ENCODE assay signal across 8 cellular contexts in the genomic region with DNA sequence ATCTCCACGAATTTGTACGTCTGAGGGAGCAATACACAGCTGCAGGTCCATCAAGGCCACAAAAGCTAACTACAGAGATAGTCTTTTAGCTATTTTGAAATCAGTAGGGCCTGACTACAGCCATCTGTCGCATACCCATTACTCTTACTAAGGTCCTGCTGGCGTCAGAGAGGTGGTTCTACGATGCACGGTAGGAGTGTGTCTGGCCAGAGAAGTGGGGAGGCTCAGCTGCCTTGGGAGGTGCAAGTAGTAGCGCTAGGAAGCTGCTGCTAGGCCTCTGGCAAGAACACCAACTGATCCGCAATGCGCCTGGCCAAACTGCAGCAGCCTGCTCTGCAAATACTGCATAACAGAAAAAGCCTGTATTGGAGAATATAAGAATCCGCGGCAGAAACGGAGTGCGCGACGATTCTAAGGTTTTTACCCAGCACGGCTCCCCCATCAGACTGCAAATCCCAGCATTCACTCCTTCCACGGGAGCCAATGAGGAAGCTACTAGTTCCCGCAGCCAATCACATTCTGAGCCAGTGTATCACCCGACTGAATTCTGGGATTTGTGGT. TPM values are rescaled to one million over a fixed set of nuclear protein-coding genes. Genes with fewer than 3 reads are reported as not detected.
DNase-seq lines count a peak whose midpoint lies in the region; ATAC-seq and TF ChIP-seq lines count a peak whose summit lies in the region.

No MANE protein-coding gene starts in this region.

- peak overlapping the region; percentile 99 for H3K27ac ChIP-seq in colonic mucosa

- H3K27me3 Mint-ChIP-seq in activated CD4-positive, alpha-beta T cell treated with anti-CD3 and anti-CD28 coated beads for 36 hours, result no peaks in the 10 kb centered on the region

- H3K9me3 ChIP-seq in colonic mucosa, result no peaks in the 10 kb centered on the region

- POLR2A ChIA-PET in activated CD4-positive, alpha-beta T cell treated with anti-CD3 and anti-CD28 coated beads for 36 hours (lab: Charles Lee), result interaction anchor here (0.6 to 1.8 kb wide), 6 partner anchors 10 to 922 kb away, joined by 3 to 5 read pairs (median 4); partner anchors contain the start of gene DYRK2

- no peaks in the 10 kb centered on the region for H3K36me3 ChIP-seq in colonic mucosa

- peaks cover 15% of the 10 kb centered on the region for H3K36me3 Mint-ChIP-seq in activated CD4-positive, alpha-beta T cell treated with anti-CD3 and anti-CD28 coated beads for 36 hours (ENCODE audit: low read depth)

- DNase-seq in AG09309 (ENCODE audit: low read depth) (peak; percentile 99), NCI-H446 (lab: John Stamatoyannopoulos, UW) (peak; percentile 98 to 99), colonic mucosa (peak; percentile 93), left kidney (ENCODE audit: low read depth, low spot score) (peak; percentile 99)
- peak; percentile 90 for DNase-seq in activated CD4-positive, alpha-beta T cell treated with anti-CD3 and anti-CD28 coated beads for 36 hours
- peak; percentile 73 to 85 for DNase-seq in stimulated activated CD4-positive, alpha-beta T cell treated with anti-CD3 and anti-CD28 coated beads, Interleukin-2, amount 100 ng/mL, for 24 hours

- intact Hi-C loops in activated CD4-positive, alpha-beta T cell treated with anti-CD3 and anti-CD28 coated beads for 36 hours (cut with DNase I, micrococcal nuclease), result loop anchor here (2.0 to 10.0 kb wide), 5 partner anchors 200 to 1344 kb away; partner anchors contain the start of genes HELB (in 1 of the 2) and RAP1B (in 1 of the 2)
- intact Hi-C loops in colonic mucosa (cut with DNase I), result no loop called here

- H3K4me3 ChIP-seq in AG09309 (ENCODE audit: control insufficient read depth, low read depth, low read length) (peak overlapping the region; percentile 62), colonic mucosa (peak overlapping the region; percentile 85)

- peak overlapping the region; percentile 61 to 94 for H3K9ac ChIP-seq in colonic mucosa (ENCODE audit: low read depth in 2 of 2, low read length in 2 of 2)

- no peaks in the 10 kb centered on the region for H3K27me3 ChIP-seq in colonic mucosa

- peaks cover 2% of the 10 kb centered on the region for H3K9me3 Mint-ChIP-seq in activated CD4-positive, alpha-beta T cell treated with anti-CD3 and anti-CD28 coated beads for 36 hours (ENCODE audit: low read depth)

- H3K4me1 ChIP-seq in colonic mucosa, result peaks cover 3% of the 10 kb centered on the region

- TF ChIP-seq CTCF in AG09309 (IDR thresholded peaks at IDR 0.05; ENCODE audit: control insufficient read depth, insufficient read depth, low read depth, low read length, missing control alignments) (no peak), colonic mucosa (IDR thresholded peaks at IDR 0.05) (no peak)

- ATAC-seq in GM18868 (IDR thresholded peaks at IDR 0.05; ENCODE audit: unreplicated experiment), result peak; percentile 75
- peak; percentile 76 for ATAC-seq in HG03108 (IDR thresholded peaks at IDR 0.05; ENCODE audit: unreplicated experiment)
- peak; percentile 84 for ATAC-seq in activated CD4-positive, alpha-beta T cell treated with anti-CD3 and anti-CD28 coated beads for 36 hours

- peaks cover 26% of the 10 kb centered on the region for H3K4me1 Mint-ChIP-seq in activated CD4-positive, alpha-beta T cell treated with anti-CD3 and anti-CD28 coated beads for 36 hours

- CTCF ChIA-PET in activated CD4-positive, alpha-beta T cell treated with anti-CD3 and anti-CD28 coated beads for 36 hours (lab: Charles Lee), result interaction anchor here (0.6 to 3.1 kb wide), 7 partner anchors 12 to 399 kb away, joined by 3 to 9 read pairs (median 3); partner anchors contain the start of gene DYRK2

- peak overlapping the region; percentile 100 for H3K27ac Mint-ChIP-seq in activated CD4-positive, alpha-beta T cell treated with anti-CD3 and anti-CD28 coated beads for 36 hours

- H3K4me3 Mint-ChIP-seq in activated CD4-positive, alpha-beta T cell treated with anti-CD3 and anti-CD28 coated beads for 36 hours, result peak overlapping the region; percentile 98

RNA-seq across cellular contexts. Expression of gene CAND1, which starts 0.7 kb away (rescaled TPM):
- total RNA-seq in activated CD4-positive, alpha-beta T cell treated with anti-CD3 and anti-CD28 coated beads for 36 hours, result 100 to 1,000 TPM; 158 to 224 TPM
- total RNA-seq in colonic mucosa, result 100 to 1,000 TPM; 134 to 155 TPM

Comparison
In these comparisons a context has a peak if more than half of its experiments do, and no peak if none do; other contexts are left out.
1. Peak in every context shown above with its lines: DNase-seq, ATAC-seq, H3K4me3 ChIP-seq and H3K27ac ChIP-seq.